ENCODE assay signal across 7 cellular contexts in genomic region chr11:68008381-68009337, GRCh38. TPM values are rescaled to one million over a fixed set of nuclear protein-coding genes. Genes with fewer than 3 reads are reported as not detected.
DNase-seq lines count a peak whose midpoint lies in the region; ATAC-seq and TF ChIP-seq lines count a peak whose summit lies in the region.

No MANE protein-coding gene starts in this region.

- TF ChIP-seq POLR2A in esophagus muscularis mucosa (IDR thresholded peaks at IDR 0.05; ENCODE audit: low read depth): no peak

- peak overlapping the region; percentile 11; the same call in 1 of the 2 replicates for H3K4me3 ChIP-seq in HL-60 (replicated peaks; ENCODE audit: insufficient read depth, low read length)
- no peak overlapping the region for H3K4me3 ChIP-seq in NT2/D1 (ENCODE audit: insufficient read length, low read depth)
- H3K4me3 ChIP-seq in esophagus muscularis mucosa: no peak overlapping the region

- no peak overlapping the region for H3K4me3 Mint-ChIP-seq in stimulated activated effector memory CD8-positive, alpha-beta T cell treated with anti-CD3 and anti-CD28 coated beads, Interleukin-12 subunit alpha, Interleukin-12 subunit beta, amount 100 ng/mL, for 72 hours

- peak overlapping the region; percentile 41 for H3K27ac Mint-ChIP-seq in stimulated activated effector memory CD8-positive, alpha-beta T cell treated with anti-CD3 and anti-CD28 coated beads, Interleukin-12 subunit alpha, Interleukin-12 subunit beta, amount 100 ng/mL, for 72 hours

- ATAC-seq in stimulated activated effector memory CD8-positive, alpha-beta T cell treated with anti-CD3 and anti-CD28 coated beads, Interleukin-12 subunit alpha, Interleukin-12 subunit beta, amount 100 ng/mL, for 72 hours: no peak
- ATAC-seq in GM18867 (IDR thresholded peaks at IDR 0.05; ENCODE audit: unreplicated experiment): no peak

- H3K9ac ChIP-seq in NT2/D1 (ENCODE audit: insufficient read length, low read depth): peak overlapping the region; percentile 51

- intact Hi-C loops in esophagus muscularis mucosa (cut with DNase I): no loop called here

- TF ChIP-seq CTCF in HL-60 (IDR thresholded peaks at IDR 0.05; ENCODE audit: insufficient read depth, low read length): no peak
- no peak for TF ChIP-seq CTCF in esophagus muscularis mucosa (IDR thresholded peaks at IDR 0.05)

- no peaks in the 10 kb centered on the region for H3K27me3 ChIP-seq in HL-60 (ENCODE audit: insufficient read depth, poor library complexity, severe bottlenecking)
- H3K27me3 ChIP-seq in NT2/D1 (ENCODE audit: insufficient read depth, insufficient read length): peaks cover 3% of the 10 kb centered on the region
- H3K27me3 ChIP-seq in esophagus muscularis mucosa: no peaks in the 10 kb centered on the region

- no peaks in the 10 kb centered on the region for H3K36me3 ChIP-seq in NT2/D1 (ENCODE audit: insufficient read depth, insufficient read length, low read length)
- no peaks in the 10 kb centered on the region for H3K36me3 ChIP-seq in esophagus muscularis mucosa

- H3K4me1 Mint-ChIP-seq in stimulated activated effector memory CD8-positive, alpha-beta T cell treated with anti-CD3 and anti-CD28 coated beads, Interleukin-12 subunit alpha, Interleukin-12 subunit beta, amount 100 ng/mL, for 72 hours: peaks cover 27% of the 10 kb centered on the region

- H3K9me3 Mint-ChIP-seq in stimulated activated effector memory CD8-positive, alpha-beta T cell treated with anti-CD3 and anti-CD28 coated beads, Interleukin-12 subunit alpha, Interleukin-12 subunit beta, amount 100 ng/mL, for 72 hours: no peaks in the 10 kb centered on the region

- DNase-seq in HL-60 (ENCODE audit: low read depth in 1 of 2, low spot score in 1 of 2) (peak; percentile 85 to 90), NT2/D1 (ENCODE audit: low read depth, low spot score) (no peak), esophagus muscularis mucosa (ENCODE audit: extremely low spot score) (no peak), NCI-H526 (lab: John Stamatoyannopoulos, UW) (no peak), dermis blood vessel endothelial cell (no peak)
- DNase-seq in stimulated activated effector memory CD8-positive, alpha-beta T cell treated with anti-CD3 and anti-CD28 coated beads, Interleukin-12 subunit alpha, Interleukin-12 subunit beta, amount 100 ng/mL, for 72 hours (ENCODE audit: low spot score in 2 of 2): no peak

- H3K36me3 Mint-ChIP-seq in stimulated activated effector memory CD8-positive, alpha-beta T cell treated with anti-CD3 and anti-CD28 coated beads, Interleukin-12 subunit alpha, Interleukin-12 subunit beta, amount 100 ng/mL, for 72 hours: no peaks in the 10 kb centered on the region

- TF ChIP-seq EP300 in esophagus muscularis mucosa (IDR thresholded peaks at IDR 0.05): no peak

- H3K27ac ChIP-seq in HL-60 (replicated peaks): peak overlapping the region; percentile 95
- H3K27ac ChIP-seq in esophagus muscularis mucosa (replicated peaks in 1 of 4): peak overlapping the region in 3 of 4 donors; percentile 75 to 80 (median 79)

- peaks cover 38% of the 10 kb centered on the region for H3K4me1 ChIP-seq in NT2/D1 (ENCODE audit: insufficient read depth, insufficient read length)
- H3K4me1 ChIP-seq in esophagus muscularis mucosa: peaks cover 25 to 65% (median 53%) of the 10 kb centered on the region in 4 donors

- H3K9me3 ChIP-seq in NT2/D1 (ENCODE audit: insufficient read depth, low read length) (no peaks in the 10 kb centered on the region), esophagus muscularis mucosa (no peaks in the 10 kb centered on the region)

- WGBS in esophagus muscularis mucosa: 70% methylated on average over 17 of the region's 27 CpGs

RNA-seq across cellular contexts. Expression of gene ALDH3B1, which starts 1.5 kb away (rescaled TPM):
- 10 to 100 TPM; 10.6 to 17.2 (median 12.6) TPM for total RNA-seq in esophagus muscularis mucosa
- 0.65 and 0.68 TPM in 2 replicates for total RNA-seq in dermis blood vessel endothelial cell

RNA-seq across cellular contexts. Expression of gene UNC93B1, which starts 4.8 kb away (rescaled TPM):
- 10 to 100 TPM; 16.6 to 38.4 (median 31.6) TPM for total RNA-seq in esophagus muscularis mucosa
- total RNA-seq in dermis blood vessel endothelial cell: 21.1 and 23.3 TPM in 2 replicates

RNA-seq across cellular contexts. Expression of gene NDUFS8, which starts 21.8 kb away (rescaled TPM):
- total RNA-seq in esophagus muscularis mucosa: 100 to 1,000 TPM; 178 to 271 (median 198) TPM
- total RNA-seq in dermis blood vessel endothelial cell: 104 and 109 TPM in 2 replicates

RNA-seq across cellular contexts. Expression of gene TCIRG1, which starts 30.2 kb away (rescaled TPM):
- total RNA-seq in esophagus muscularis mucosa (100 to 1,000 TPM in 1 of 4 donors, 10 to 100 TPM in 3; 61.6 to 124 (median 81.4) TPM), dermis blood vessel endothelial cell (81.3 and 110 TPM in 2 replicates)

Comparison
In these comparisons a context has a peak if more than half of its experiments do, and no peak if none do; other contexts are left out.
1. DNase-seq: peak in HL-60 (2 of 2); none in NT2/D1 (single experiment), esophagus muscularis mucosa (single experiment), stimulated activated effector memory CD8-positive, alpha-beta T cell treated with anti-CD3 and anti-CD28 coated beads, Interleukin-12 subunit alpha, Interleukin-12 subunit beta, amount 100 ng/mL, for 72 hours (0 of 2), NCI-H526 (0 of 2) and dermis blood vessel endothelial cell (single experiment).